In genomic region chr15:34582461-34583357, GRCh38 we compare ENCODE assay signal across 8 cellular contexts. TPM values are rescaled to one million over a fixed set of nuclear protein-coding genes. Genes with fewer than 3 reads are reported as not detected.
DNase-seq lines count a peak whose midpoint lies in the region; ATAC-seq and TF ChIP-seq lines count a peak whose summit lies in the region.

No MANE protein-coding gene starts in this region.

- H3K4me3 ChIP-seq in epithelial cell of esophagus (ENCODE audit: low read length) = peak overlapping the region; percentile 68
- H3K4me3 ChIP-seq in mucosa of stomach (ENCODE audit: low read length) = peak overlapping the region; percentile 14
- H3K4me3 ChIP-seq in thyroid gland (replicated peaks in 1 of 3) = peak overlapping the region; percentile 79 to 89 (median 82)

- DNase-seq in NCI-H1417 (lab: John Stamatoyannopoulos, UW) (peak in 2 of 3 experiments; percentile 71 to 84), NCI-H1417 treated with DMSO at 0.1 percent for 48 hours (lab: John Stamatoyannopoulos, UW) (no peak), KG1 (lab: John Stamatoyannopoulos, UW) (peak; percentile 20), epithelial cell of esophagus (ENCODE audit: low read depth) (peak; percentile 59), thyroid gland (peak; percentile 48 to 57)
- DNase-seq in activated CD4-positive, alpha-beta T cell treated with anti-CD3 and anti-CD28 coated beads, Interleukin-2, amount 50 U/mL, for 1 hour = peak; percentile 26

- H3K9me3 ChIP-seq in mucosa of stomach (ENCODE audit: control insufficient read depth, low read length) (no peaks in the 10 kb centered on the region), thyroid gland (no peaks in the 10 kb centered on the region)

- peak overlapping the region; percentile 33 to 73 (median 48) for H3K27ac ChIP-seq in thyroid gland

- H3K9ac ChIP-seq in mucosa of stomach (ENCODE audit: low read length) = peak overlapping the region; percentile 10

- H3K27me3 ChIP-seq in mucosa of stomach (ENCODE audit: control insufficient read depth, insufficient read depth, low read length) (peaks cover 20% of the 10 kb centered on the region), thyroid gland (no peaks in the 10 kb centered on the region)

- peak in 1 of 2 donors; percentile 71 for TF ChIP-seq POLR2A in thyroid gland (IDR thresholded peaks at IDR 0.05)

- WGBS in thyroid gland, 2 donors = 2 to 5% methylated on average over 21 to 52 of the region's 69 CpGs

- H3K4me1 ChIP-seq in mucosa of stomach (ENCODE audit: control insufficient read depth, insufficient read depth, low read length) = peaks cover 14% of the 10 kb centered on the region
- peaks cover 25 to 32% of the 10 kb centered on the region in 2 donors for H3K4me1 ChIP-seq in thyroid gland

- intact Hi-C loops in thyroid gland (cut with DNase I) = loop anchor here (5.0 to 10.0 kb wide), 2 partner anchors 215 to 348 kb away; partner anchors contain the start of gene LPCAT4

- H3K36me3 ChIP-seq in mucosa of stomach (ENCODE audit: control insufficient read depth, insufficient read depth, low read length) (no peaks in the 10 kb centered on the region), thyroid gland (no peaks in the 10 kb centered on the region)

- ATAC-seq in GM21786 (IDR thresholded peaks at IDR 0.05; ENCODE audit: unreplicated experiment) = peak; percentile 60

- TF ChIP-seq CTCF in epithelial cell of esophagus (IDR thresholded peaks at IDR 0.05; ENCODE audit: insufficient read depth, low read depth, low read length, missing control alignments) (no peak), thyroid gland (IDR thresholded peaks at IDR 0.05) (no peak)

RNA-seq across cellular contexts. Expression of gene GOLGA8B, which starts 0.7 kb away (rescaled TPM):
- total RNA-seq in thyroid gland = 100 to 1,000 TPM; 188 to 404 (median 308) TPM

Comparison
In these comparisons a context has a peak if more than half of its experiments do, and no peak if none do; other contexts are left out.
1. H3K4me3 ChIP-seq: peak in every context shown above with its lines; median percentile 82 in thyroid gland; 68 in epithelial cell of esophagus; 14 in mucosa of stomach.